ENCODE assay signal across 14 cellular contexts in the genomic region with DNA sequence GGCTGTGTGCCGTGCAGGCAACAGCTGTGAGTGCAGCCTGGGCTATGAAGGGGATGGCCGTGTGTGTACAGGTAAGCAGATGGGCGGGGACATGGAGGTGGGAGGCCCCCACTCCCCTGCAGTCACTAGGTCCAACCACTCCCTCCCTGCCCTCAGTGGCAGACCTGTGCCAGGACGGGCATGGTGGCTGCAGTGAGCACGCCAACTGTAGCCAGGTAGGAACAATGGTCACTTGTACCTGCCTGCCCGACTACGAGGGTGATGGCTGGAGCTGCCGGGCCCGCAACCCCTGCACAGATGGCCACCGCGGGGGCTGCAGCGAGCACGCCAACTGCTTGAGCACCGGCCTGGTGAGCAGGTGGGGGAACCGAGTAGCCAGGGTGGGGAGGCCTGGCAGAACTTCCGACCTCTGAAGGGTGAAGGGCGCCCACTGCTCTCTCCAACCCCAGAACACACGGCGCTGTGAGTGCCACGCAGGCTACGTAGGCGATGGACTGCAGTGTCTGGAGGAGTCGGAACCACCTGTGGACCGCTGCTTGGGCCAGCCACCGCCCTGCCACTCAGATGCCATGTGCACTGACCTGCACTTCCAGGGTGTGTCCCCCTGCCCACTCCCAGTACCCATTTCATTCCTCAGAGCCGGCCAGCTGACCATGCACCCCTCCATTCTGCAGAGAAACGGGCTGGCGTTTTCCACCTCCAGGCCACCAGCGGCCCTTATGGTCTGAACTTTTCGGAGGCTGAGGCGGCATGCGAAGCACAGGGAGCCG.
"Had no signal": no experiment of that assay in that cellular context is flagged by ENCODE, and none has a peak within 500 bp of the region (broad histone marks: within the 10 kb centered on the region; RNA-seq: fewer than 3 reads in every experiment).

No MANE protein-coding gene starts in this region.

- H3K4me3 ChIP-seq: esophagus squamous epithelium, stomach, thoracic aorta, uterus had no signal

- H3K4me1 Mint-ChIP-seq: activated naive CD8-positive, alpha-beta T cell treated with anti-CD3 and anti-CD28 coated beads for 36 hours had no signal

- H3K4me3 Mint-ChIP-seq: activated naive CD8-positive, alpha-beta T cell treated with anti-CD3 and anti-CD28 coated beads for 36 hours; activated T-cell treated with anti-CD3 and anti-CD28 coated beads, Interleukin-2, amount 50 U/mL, for 4 hours; nephron; T-helper 2 cell treated with Interferon-gamma antibody and Interleukin-4, amounts not matched to agents 5 μg/mL and 100 μg/mL, for 36 hours had no signal

- H3K27ac ChIP-seq: esophagus squamous epithelium, stomach, thoracic aorta, uterus had no signal

- H3K36me3 ChIP-seq: thoracic aorta, uterus had no signal

- DNase-seq: activated gamma-delta T cell; activated naive CD8-positive, alpha-beta T cell treated with anti-CD3 and anti-CD28 coated beads for 36 hours; activated T-cell treated with anti-CD3 and anti-CD28 coated beads, Interleukin-2, amount 50 U/mL, for 4 hours; esophagus squamous epithelium; foreskin fibroblast; mesendoderm; stimulated activated CD4-positive, alpha-beta T cell treated with anti-CD3 and anti-CD28 coated beads, Interleukin-4, amount 100 ng/mL, for 4 hours; stomach; uterus had no signal

- ATAC-seq: activated CD4-positive, CD25-positive, alpha-beta regulatory T cell treated with anti-CD3 and anti-CD28 coated beads, Interleukin-2, amount 50 U/mL, for 24 hours; activated T-cell treated with anti-CD3 and anti-CD28 coated beads, Interleukin-2, amount 50 U/mL, for 4 hours; left lobe of liver had no signal

- H3K4me1 ChIP-seq: uterus had no signal

- H3K27me3 Mint-ChIP-seq: activated naive CD8-positive, alpha-beta T cell treated with anti-CD3 and anti-CD28 coated beads for 36 hours had no signal

- H3K27ac Mint-ChIP-seq: activated naive CD8-positive, alpha-beta T cell treated with anti-CD3 and anti-CD28 coated beads for 36 hours; nephron; T-helper 2 cell treated with Interferon-gamma antibody and Interleukin-4, amounts not matched to agents 5 μg/mL and 100 μg/mL, for 36 hours had no signal

- H3K9me3 Mint-ChIP-seq: activated naive CD8-positive, alpha-beta T cell treated with anti-CD3 and anti-CD28 coated beads for 36 hours; activated T-cell treated with anti-CD3 and anti-CD28 coated beads, Interleukin-2, amount 50 U/mL, for 4 hours; nephron; T-helper 2 cell treated with Interferon-gamma antibody and Interleukin-4, amounts not matched to agents 5 μg/mL and 100 μg/mL, for 36 hours had no signal

- H3K9me3 ChIP-seq: esophagus squamous epithelium, stomach, thoracic aorta, uterus had no signal

- H3K27me3 ChIP-seq: esophagus squamous epithelium, stomach, uterus had no signal
